Comparison of ENCODE assay signal across 1 cellular context in the genomic region with DNA sequence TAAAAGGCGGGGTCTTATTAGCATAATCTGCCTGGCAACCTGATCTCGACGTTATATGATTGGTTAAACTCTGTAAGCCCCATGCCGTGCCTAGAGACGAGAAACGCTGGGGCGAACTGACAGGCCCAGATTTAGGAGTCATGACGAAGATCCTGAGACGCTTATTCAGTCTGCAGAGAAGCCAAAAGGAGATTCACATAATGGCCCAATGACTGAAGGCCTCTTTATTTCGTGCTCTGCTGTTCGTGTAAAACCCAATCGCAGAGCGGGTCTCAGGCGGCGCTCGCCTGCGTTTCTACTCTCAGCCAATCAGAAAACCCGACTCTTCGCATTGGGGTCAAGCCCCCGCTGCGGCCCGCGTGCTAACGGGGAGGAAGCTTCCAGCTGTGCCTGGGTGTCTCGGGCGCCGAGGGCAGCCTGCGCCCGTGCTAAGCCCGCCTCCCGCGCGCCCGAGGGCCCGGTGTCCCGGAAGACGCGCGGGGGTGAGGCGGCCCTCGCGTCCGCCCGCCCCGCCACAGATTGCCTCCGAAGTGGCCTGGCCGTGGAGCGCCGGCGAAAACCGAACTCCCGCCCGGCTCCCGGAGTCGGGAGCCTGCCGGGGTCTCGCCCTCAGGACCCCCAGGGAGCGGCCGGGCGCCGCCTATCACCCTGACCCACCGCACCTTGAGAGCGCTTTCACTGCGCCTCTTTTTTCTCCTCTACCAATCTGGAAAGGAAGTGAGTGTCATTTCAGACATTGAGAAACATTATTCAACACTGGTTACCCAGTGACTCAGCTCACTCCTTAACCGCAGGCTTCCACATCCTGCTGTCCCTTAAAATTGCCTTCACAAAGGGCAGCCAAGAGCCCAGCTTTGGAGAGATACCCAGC.
TF ChIP-seq lines count a peak whose summit lies in the region.

No MANE protein-coding gene starts in this region.

TF ChIP-seq in liver, 16 proteins besides CTCF, POLR2A, EP300 and RAD21 (continued from another document):
- TF ChIP-seq HNF4A (conservative IDR thresholded peaks at IDR 0.05) (peak in 1 of 2 donors; percentile 8), SP1 (IDR thresholded peaks at IDR 0.05) (peak; percentile 95), EGR1 (IDR thresholded peaks at IDR 0.05; ENCODE audit: low read depth in 2 of 2) (peak in 1 of 2 donors; percentile 8), TAF1 (conservative IDR thresholded peaks at IDR 0.05) (peak; percentile 83)
- TF ChIP-seq, protein P1, sequence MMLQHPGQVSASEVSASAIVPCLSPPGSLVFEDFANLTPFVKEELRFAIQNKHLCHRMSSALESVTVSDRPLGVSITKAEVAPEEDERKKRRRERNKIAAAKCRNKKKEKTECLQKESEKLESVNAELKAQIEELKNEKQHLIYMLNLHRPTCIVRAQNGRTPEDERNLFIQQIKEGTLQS (IDR thresholded peaks at IDR 0.05), result no peak
- TF ChIP-seq, protein P2, sequence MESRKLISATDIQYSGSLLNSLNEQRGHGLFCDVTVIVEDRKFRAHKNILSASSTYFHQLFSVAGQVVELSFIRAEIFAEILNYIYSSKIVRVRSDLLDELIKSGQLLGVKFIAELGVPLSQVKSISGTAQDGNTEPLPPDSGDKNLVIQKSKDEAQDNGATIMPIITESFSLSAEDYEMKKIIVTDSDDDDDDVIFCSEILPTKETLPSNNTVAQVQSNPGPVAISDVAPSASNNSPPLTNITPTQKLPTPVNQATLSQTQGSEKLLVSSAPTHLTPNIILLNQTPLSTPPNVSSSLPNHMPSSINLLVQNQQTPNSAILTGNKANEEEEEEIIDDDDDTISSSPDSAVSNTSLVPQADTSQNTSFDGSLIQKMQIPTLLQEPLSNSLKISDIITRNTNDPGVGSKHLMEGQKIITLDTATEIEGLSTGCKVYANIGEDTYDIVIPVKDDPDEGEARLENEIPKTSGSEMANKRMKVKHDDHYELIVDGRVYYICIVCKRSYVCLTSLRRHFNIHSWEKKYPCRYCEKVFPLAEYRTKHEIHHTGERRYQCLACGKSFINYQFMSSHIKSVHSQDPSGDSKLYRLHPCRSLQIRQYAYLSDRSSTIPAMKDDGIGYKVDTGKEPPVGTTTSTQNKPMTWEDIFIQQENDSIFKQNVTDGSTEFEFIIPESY (IDR thresholded peaks at IDR 0.05), result no peak
